ENCODE assay signal across 21 cellular contexts in genomic region chr11:60966867-60967266, GRCh38. TPM values are rescaled to one million over a fixed set of nuclear protein-coding genes. Genes with fewer than 3 reads are reported as not detected.
"Had no signal": no experiment of that assay in that cellular context is flagged by ENCODE, and none has a peak within 500 bp of the region (broad histone marks: within the 10 kb centered on the region; RNA-seq: fewer than 3 reads in every experiment).

No MANE protein-coding gene starts in this region.

- H3K27me3 ChIP-seq: MG63, SJCRH30 had no signal

- H3K27ac ChIP-seq: SJCRH30 had no signal

- H3K9me3 ChIP-seq: SJCRH30 had no signal

- H3K4me3 ChIP-seq: MG63, SJCRH30 had no signal

- ATAC-seq: SK-N-SH treated with all-trans-retinoic acid at 6 μM for 48 hours had no signal

- H3K36me3 ChIP-seq: MG63, SJCRH30 had no signal

- H3K4me1 ChIP-seq: SJCRH30 had no signal

- DNase-seq: IMR-90, Karpas-422, KG1, MG63, NCI-H1092 treated with DMSO at 0.1 percent for 48 hours, NCI-H1436 treated with DMSO at 0.1 percent for 48 hours, NCI-H1694, NCI-H1930, NCI-H2081, NCI-H2171, NCI-H226, NCI-H446, NCI-H510A, NCI-H524 treated with DMSO at 0.1 percent for 48 hours, NCI-H69, NCI-H774, RPMI8226, SHP77 treated with DMSO at 0.1 percent for 48 hours, SJCRH30 had no signal

- FAIRE-seq: RCC 7860 had no signal

RNA-seq across cellular contexts. Expression of gene CD6, which starts 4.6 kb away (rescaled TPM):
- total RNA-seq: IMR-90, SJCRH30 had no signal
- polyA plus RNA-seq: IMR-90 had no signal
